ENCODE assay signal across 15 cellular contexts in the genomic region with DNA sequence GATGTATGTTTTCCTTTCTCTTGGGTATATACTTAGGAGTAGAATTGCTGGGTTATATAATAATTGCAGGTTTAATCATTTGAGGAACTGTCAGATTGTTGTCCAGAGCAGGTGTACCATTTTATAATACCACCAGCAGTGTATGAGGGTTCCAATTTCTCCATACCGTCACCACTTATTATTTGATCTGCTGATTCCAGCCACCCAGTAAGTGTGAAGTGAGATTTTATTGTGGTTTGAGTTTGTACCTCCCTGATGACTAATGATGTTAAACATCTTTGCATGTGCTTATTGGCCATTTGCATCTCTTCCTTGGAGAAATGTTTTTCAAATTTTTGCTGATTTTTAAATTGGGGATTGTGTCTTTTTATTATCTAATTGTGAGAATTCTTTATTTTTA. TPM values are rescaled to one million over a fixed set of nuclear protein-coding genes. Genes with fewer than 3 reads are reported as not detected.
DNase-seq lines count a peak whose midpoint lies in the region; ATAC-seq and TF ChIP-seq lines count a peak whose summit lies in the region.
"Had no signal": no experiment of that assay in that cellular context is flagged by ENCODE, and none has a peak within 500 bp of the region (broad histone marks: within the 10 kb centered on the region; RNA-seq: fewer than 3 reads in every experiment).

No MANE protein-coding gene starts in this region.

- no peak overlapping the region for H3K27ac Mint-ChIP-seq in activated naive CD8-positive, alpha-beta T cell treated with anti-CD3 and anti-CD28 coated beads, Interleukin-2, amount 50 U/mL, for 24 hours
- H3K27ac Mint-ChIP-seq in activated naive CD8-positive, alpha-beta T cell treated with anti-CD3 and anti-CD28 coated beads for 36 hours: no peak overlapping the region

- peaks cover 13% of the 10 kb centered on the region for H3K4me1 Mint-ChIP-seq in activated naive CD8-positive, alpha-beta T cell treated with anti-CD3 and anti-CD28 coated beads, Interleukin-2, amount 50 U/mL, for 24 hours
- peaks cover 16% of the 10 kb centered on the region for H3K4me1 Mint-ChIP-seq in activated naive CD8-positive, alpha-beta T cell treated with anti-CD3 and anti-CD28 coated beads for 36 hours

- peaks cover 1% of the 10 kb centered on the region for H3K36me3 Mint-ChIP-seq in activated naive CD8-positive, alpha-beta T cell treated with anti-CD3 and anti-CD28 coated beads, Interleukin-2, amount 50 U/mL, for 24 hours (ENCODE audit: low read depth)
- H3K36me3 Mint-ChIP-seq in activated naive CD8-positive, alpha-beta T cell treated with anti-CD3 and anti-CD28 coated beads for 36 hours: no peaks in the 10 kb centered on the region

- no peaks in the 10 kb centered on the region for H3K9me3 Mint-ChIP-seq in activated naive CD8-positive, alpha-beta T cell treated with anti-CD3 and anti-CD28 coated beads, Interleukin-2, amount 50 U/mL, for 24 hours
- no peaks in the 10 kb centered on the region for H3K9me3 Mint-ChIP-seq in activated naive CD8-positive, alpha-beta T cell treated with anti-CD3 and anti-CD28 coated beads for 36 hours

- H3K4me3 Mint-ChIP-seq in activated naive CD8-positive, alpha-beta T cell treated with anti-CD3 and anti-CD28 coated beads, Interleukin-2, amount 50 U/mL, for 24 hours: no peak overlapping the region
- no peak overlapping the region for H3K4me3 Mint-ChIP-seq in activated naive CD8-positive, alpha-beta T cell treated with anti-CD3 and anti-CD28 coated beads for 36 hours

- no peak for DNase-seq in activated naive CD8-positive, alpha-beta T cell treated with anti-CD3 and anti-CD28 coated beads, Interleukin-2, amount 50 U/mL, for 24 hours
- DNase-seq in activated naive CD8-positive, alpha-beta T cell treated with anti-CD3 and anti-CD28 coated beads for 36 hours: no peak
- peak; percentile 12 for DNase-seq in M059J (ENCODE audit: low read depth)
- DNase-seq in fibroblast of mammary gland (ENCODE audit: low read depth): peak; percentile 30
- DNase-seq in activated naive CD4-positive, alpha-beta T cell treated with Interleukin-2 at 50 U/mL for 16 hours: no peak
- no peak for DNase-seq in ureter (ENCODE audit: low spot score)
- DNase-seq: DMS 273 treated with DMSO at 0.1 percent for 48 hours, GOT3, MM.1S, NCI-H1092 treated with DMSO at 0.1 percent for 48 hours, NCI-H446, SJCRH30 had no signal

- no peak overlapping the region for H3K4me3 ChIP-seq in fibroblast of mammary gland (ENCODE audit: control insufficient read depth, low read depth, low read length)
- H3K4me3 ChIP-seq: A549, SJCRH30 had no signal

- peak; percentile 49 for ATAC-seq in activated naive CD8-positive, alpha-beta T cell treated with anti-CD3 and anti-CD28 coated beads, Interleukin-2, amount 50 U/mL, for 24 hours
- ATAC-seq in GM21529 (IDR thresholded peaks at IDR 0.05; ENCODE audit: unreplicated experiment) (no peak), GM21825 (IDR thresholded peaks at IDR 0.05; ENCODE audit: unreplicated experiment) (no peak)
- ATAC-seq: A549 had no signal

- H3K27me3 Mint-ChIP-seq in activated naive CD8-positive, alpha-beta T cell treated with anti-CD3 and anti-CD28 coated beads, Interleukin-2, amount 50 U/mL, for 24 hours: no peaks in the 10 kb centered on the region
- H3K27me3 Mint-ChIP-seq in activated naive CD8-positive, alpha-beta T cell treated with anti-CD3 and anti-CD28 coated beads for 36 hours: no peaks in the 10 kb centered on the region

- TF ChIP-seq CTCF in fibroblast of mammary gland (conservative IDR thresholded peaks at IDR 0.05; ENCODE audit: control insufficient read depth, insufficient read depth, low read depth, low read length): no peak

RNA-seq across cellular contexts. Expression of gene NCKAP5L, which starts 15.1 kb away (rescaled TPM):
- total RNA-seq in activated naive CD8-positive, alpha-beta T cell treated with anti-CD3 and anti-CD28 coated beads for 36 hours: 1 to 10 TPM; 7.9 to 8.9 TPM
- 9.0 and 17.6 TPM in 2 replicates for total RNA-seq in M059J (2014; rRNA removed; shearing (Covaris generic))
- 24.0 TPM for total RNA-seq in ureter

RNA-seq across cellular contexts. Expression of gene BCDIN3D, which starts 29.8 kb away (rescaled TPM):
- 1 to 10 TPM; 4.1 to 4.3 TPM for total RNA-seq in activated naive CD8-positive, alpha-beta T cell treated with anti-CD3 and anti-CD28 coated beads for 36 hours
- 2.9 and 4.8 TPM in 2 replicates for total RNA-seq in M059J (2014; rRNA removed; shearing (Covaris generic))
- 3.9 TPM for total RNA-seq in ureter

Comparison
In these comparisons a context has a peak if more than half of its experiments do, and no peak if none do; other contexts are left out.
1. DNase-seq: peak in M059J (single experiment) and fibroblast of mammary gland (single experiment); none in activated naive CD8-positive, alpha-beta T cell treated with anti-CD3 and anti-CD28 coated beads, Interleukin-2, amount 50 U/mL, for 24 hours (single experiment), activated naive CD8-positive, alpha-beta T cell treated with anti-CD3 and anti-CD28 coated beads for 36 hours (single experiment), activated naive CD4-positive, alpha-beta T cell treated with Interleukin-2 at 50 U/mL for 16 hours (single experiment) and ureter (single experiment).